Comparison of ENCODE assay signal across 19 cellular contexts in the genomic region with DNA sequence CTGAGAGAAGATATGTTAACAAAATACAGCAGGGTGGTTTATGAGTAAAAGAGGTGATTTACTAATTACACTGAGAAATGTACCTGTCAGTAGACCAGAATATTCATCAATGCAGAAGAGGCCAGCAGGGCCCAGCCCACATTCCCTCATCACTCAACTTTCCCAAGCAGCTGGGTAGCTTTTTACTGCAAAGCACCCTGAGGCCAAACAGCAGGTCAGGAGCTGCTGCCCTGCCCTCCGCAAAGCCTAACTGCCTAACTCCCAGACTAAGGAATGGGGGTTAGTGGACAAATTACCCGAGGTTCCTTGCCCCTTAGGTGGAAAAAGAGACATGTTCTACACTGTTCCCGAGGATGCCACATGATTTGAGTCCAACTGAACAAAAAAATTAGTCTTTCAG.
DNase-seq lines count a peak whose midpoint lies in the region; ATAC-seq, FAIRE-seq and TF ChIP-seq lines count a peak whose summit lies in the region.
"Had no signal": no experiment of that assay in that cellular context is flagged by ENCODE, and none has a peak within 500 bp of the region (broad histone marks: within the 10 kb centered on the region; RNA-seq: fewer than 3 reads in every experiment).

No MANE protein-coding gene starts in this region.

- CTCF ChIA-PET in K562 (lab: Yijun Ruan, JAX; ENCODE audit: low intra/inter-chr PET ratio), result no interaction called here

- H4K5ac ChIP-seq in mesendoderm (ENCODE audit: low read length), result no peak overlapping the region

- no peaks in the 10 kb centered on the region for H3K9me1 ChIP-seq in K562 (ENCODE audit: control insufficient read depth, insufficient read depth, low read length)

- TF ChIP-seq RAD21 in K562 (CRISPR knock-in tag; conservative IDR thresholded peaks at IDR 0.05 in 1 of 2, IDR thresholded peaks at IDR 0.05 in 1 of 2), result no peak

- intact Hi-C loops in left ventricle myocardium inferior (cut with micrococcal nuclease), result no loop called here
- intact Hi-C loops in Right ventricle myocardium superior (cut with DNase I), result no loop called here
- intact Hi-C loops in K562 (cut with micrococcal nuclease), result no loop called here
- intact Hi-C loops in aorta (cut with DNase I), result no loop called here
- intact Hi-C loops in transverse colon (cut with DNase I; ENCODE audit: low total_unique reads), result no loop called here

- H3K36me3 ChIP-seq in left ventricle myocardium inferior (no peaks in the 10 kb centered on the region), K562 (ENCODE audit: control insufficient read depth, insufficient read depth, low read length) (peaks cover 26% of the 10 kb centered on the region), mesendoderm (ENCODE audit: control insufficient read depth, insufficient read depth, low read length) (no peaks in the 10 kb centered on the region), aorta (ENCODE audit: control insufficient read depth in 1 of 2, insufficient read depth in 2 of 2, low read length in 1 of 2) (no peaks in the 10 kb centered on the region), transverse colon (no peaks in the 10 kb centered on the region), hepatocyte (replicated peaks; ENCODE audit: insufficient read depth, low read depth) (no peaks in the 10 kb centered on the region)

- no peak overlapping the region for H2BK15ac ChIP-seq in mesendoderm (replicated peaks; ENCODE audit: low read depth)

- H2AK5ac ChIP-seq in mesendoderm (ENCODE audit: low read length), result no peak overlapping the region

- H3K79me1 ChIP-seq in mesendoderm (ENCODE audit: low read length), result peaks cover 12% of the 10 kb centered on the region

- ATAC-seq in Right ventricle myocardium superior (ENCODE audit: poor library complexity) (no peak), K562 (peak; percentile 26; the same call in 1 of the 3 replicates), aorta (ENCODE audit: low FRiP score) (peak; percentile 36)

- no peak overlapping the region for H2AFZ ChIP-seq in K562 (ENCODE audit: low read depth, low read length)
- H2AFZ ChIP-seq in hepatocyte, result no peak overlapping the region

- no peak for TF ChIP-seq CTCF in left ventricle myocardium inferior (IDR thresholded peaks at IDR 0.05; ENCODE audit: borderline replicate concordance)
- TF ChIP-seq CTCF in K562 (IDR thresholded peaks at IDR 0.05 in 2 of 3, conservative IDR thresholded peaks at IDR 0.05 in 1 of 3; ENCODE audit: insufficient read depth in 2 of 3, low read depth in 1 of 3, low read length in 3 of 3), result no peak
- no peak for TF ChIP-seq CTCF in transverse colon (IDR thresholded peaks at IDR 0.05)
- no peak for TF ChIP-seq CTCF in GM13976 (IDR thresholded peaks at IDR 0.05; ENCODE audit: borderline replicate concordance, control extremely low read depth, extremely low read depth, insufficient read depth, missing control alignments)
- no peak for TF ChIP-seq CTCF in hepatocyte (IDR thresholded peaks at IDR 0.05; ENCODE audit: poor library complexity)

- in situ Hi-C loops in K562 (cut with MboI), result no loop called here
- in situ Hi-C loops in transverse colon (cut with MboI; ENCODE audit: low pct_ligation_motif_present in 1 of 4, low pct_unique_long_range_greater_than_20kb in 1 of 4, low sequenced_read_pairs in 3 of 4), result no loop called here
- in situ Hi-C loops in GM13976 (cut with MboI; ENCODE audit: low sequenced_read_pairs, unreplicated experiment), result no loop called here

- DNase-seq in left ventricle myocardium inferior (no peak), Right ventricle myocardium superior (no peak), K562 (ENCODE audit: extremely low read depth in 1 of 4, low spot score in 3 of 4) (no peak), mesendoderm (peak; percentile 84), aorta (no peak), transverse colon (no peak), GM13976 (ENCODE audit: low spot score) (no peak), hepatocyte (ENCODE audit: low spot score) (no peak)
- DNase-seq: activated CD4-positive, CD25-positive, alpha-beta regulatory T cell treated with anti-CD3 and anti-CD28 coated beads, Interleukin-2, amount 50 U/mL, for 72 hours; activated gamma-delta T cell; amniotic stem cell; NCI-H146; NCI-H345; NK-92 treated with Interleukin-12 subunit alpha and Interleukin-12 subunit beta, amount 100 ng/mL, for 24 hours; SHP77 had no signal

- peak overlapping the region; percentile 39 for H3K18ac ChIP-seq in mesendoderm (ENCODE audit: low read length)

- H3K9me3 ChIP-seq in left ventricle myocardium inferior (replicated peaks) (peaks cover 30% of the 10 kb centered on the region), K562 (replicated peaks; ENCODE audit: control insufficient read depth, insufficient read depth, low read depth, low read length) (no peaks in the 10 kb centered on the region; the same call in 1 of the 2 replicates), aorta (ENCODE audit: control insufficient read depth, low read length) (no peaks in the 10 kb centered on the region), transverse colon (peaks cover 0 to 2% of the 10 kb centered on the region in 2 donors), hepatocyte (ENCODE audit: low read depth) (no peaks in the 10 kb centered on the region)

- TF ChIP-seq POLR2A in K562 (conservative IDR thresholded peaks at IDR 0.05), result no peak
- TF ChIP-seq POLR2A in transverse colon (IDR thresholded peaks at IDR 0.05), result no peak

- H3K4me3 ChIP-seq in left ventricle myocardium inferior (no peak overlapping the region), K562 (no peak overlapping the region), mesendoderm (ENCODE audit: low read length) (no peak overlapping the region), aorta (ENCODE audit: low read length in 2 of 2) (no peak overlapping the region), transverse colon (no peak overlapping the region), hepatocyte (no peak overlapping the region)
- H3K4me3 ChIP-seq: skin epidermis, tibial nerve had no signal

- no peaks in the 10 kb centered on the region for H4K20me1 ChIP-seq in K562 (replicated peaks; ENCODE audit: control insufficient read depth, insufficient read depth, low read length)
- H4K20me1 ChIP-seq in hepatocyte (ENCODE audit: insufficient read depth, poor library complexity, severe bottlenecking), result peaks cover 45% of the 10 kb centered on the region

- H2BK120ac ChIP-seq in mesendoderm (ENCODE audit: low read depth, low read length), result no peak overlapping the region

- peak overlapping the region; percentile 5 for H3K56ac ChIP-seq in mesendoderm (ENCODE audit: low read length)

- H3K27ac ChIP-seq in left ventricle myocardium inferior (replicated peaks), result peak overlapping the region; percentile 28
- H3K27ac ChIP-seq in K562 (ENCODE audit: extremely low read depth, low read depth, low read length), result no peak overlapping the region
- no peak overlapping the region for H3K27ac ChIP-seq in mesendoderm (ENCODE audit: low read depth, low read length)
- peak overlapping the region in 1 of 2 donors; percentile 45 for H3K27ac ChIP-seq in aorta (ENCODE audit: low read depth in 1 of 2, low read length in 2 of 2)
- no peak overlapping the region for H3K27ac ChIP-seq in transverse colon
- no peak overlapping the region for H3K27ac ChIP-seq in hepatocyte

- no peak for FAIRE-seq in K562 (lab: Jason Lieb, UNC)
- FAIRE-seq: colon, H1 had no signal

- no peak overlapping the region for H2BK5ac ChIP-seq in mesendoderm (ENCODE audit: low read length)

- H4K8ac ChIP-seq in mesendoderm (ENCODE audit: low read depth, low read length), result no peak overlapping the region

- peaks cover 97% of the 10 kb centered on the region for H3K79me2 ChIP-seq in K562 (ENCODE audit: control insufficient read depth, insufficient read depth, low read length)
- peaks cover 78% of the 10 kb centered on the region for H3K79me2 ChIP-seq in mesendoderm (ENCODE audit: control insufficient read depth, insufficient read depth, low read length)
- peaks cover 100% of the 10 kb centered on the region for H3K79me2 ChIP-seq in hepatocyte

- WGBS in K562 (ENCODE audit: insufficient coverage, low coverage, missing lambda C conversion rate), result 84% methylated on average over 3 of the region's 3 CpGs
- no CpG with 5 or more reads among the region's 3 CpGs for WGBS in mesendoderm (ENCODE audit: extremely low coverage, insufficient coverage, low lambda C conversion rate)
- 71 to 74% methylated on average over 3 of the region's 3 CpGs for WGBS in aorta, 2 donors
- WGBS in transverse colon (ENCODE audit: low coverage in 1 of 2), 2 donors, result 85% methylated on average over 3 of the region's 3 CpGs; no CpG with 5 or more reads in 1 of the 2 donors
- 88% methylated on average over 3 of the region's 3 CpGs for WGBS in hepatocyte (ENCODE audit: low lambda C conversion rate, missing lambda C conversion rate)

- H3K4me1 ChIP-seq in left ventricle myocardium inferior (peaks cover 63% of the 10 kb centered on the region), K562 (replicated peaks in 1 of 2; ENCODE audit: control insufficient read depth in 2 of 2, insufficient read depth in 2 of 2, low read length in 2 of 2) (no peaks in the 10 kb centered on the region; a peak in 1 of 5 replicates), mesendoderm (ENCODE audit: control insufficient read depth, low read depth, low read length) (peaks cover 3% of the 10 kb centered on the region), aorta (ENCODE audit: control insufficient read depth in 1 of 2, insufficient read depth in 2 of 2, low read length in 2 of 2) (peaks cover 2 to 4% of the 10 kb centered on the region in 2 donors), transverse colon (peaks cover 0 to 33% (median 12%) of the 10 kb centered on the region in 4 donors), hepatocyte (ENCODE audit: insufficient read depth) (no peaks in the 10 kb centered on the region)

- BruUV-seq in K562 (replicated peaks; lab: Mats Ljungman, UMichigan), result no TSS peak

- TF ChIP-seq EP300 in K562 (IDR thresholded peaks at IDR 0.05; ENCODE audit: low read length), result no peak
- no peak for TF ChIP-seq EP300 in transverse colon (IDR thresholded peaks at IDR 0.05; ENCODE audit: low read depth)

- H3K4ac ChIP-seq in mesendoderm (ENCODE audit: low read depth, low read length), result no peak overlapping the region

- no peaks in the 10 kb centered on the region for H3K9me2 ChIP-seq in hepatocyte (replicated peaks; ENCODE audit: insufficient read depth)

- H3K4me2 ChIP-seq in K562 (ENCODE audit: insufficient read depth, low read length) (no peak overlapping the region), mesendoderm (ENCODE audit: low read length) (no peak overlapping the region), hepatocyte (no peak overlapping the region)

- no peaks in the 10 kb centered on the region for H3K27me3 ChIP-seq in left ventricle myocardium inferior (ENCODE audit: low read depth)
- no peaks in the 10 kb centered on the region for H3K27me3 ChIP-seq in K562 (ENCODE audit: control insufficient read depth in 2 of 2, insufficient read depth in 2 of 2, low read length in 2 of 2)
- no peaks in the 10 kb centered on the region for H3K27me3 ChIP-seq in mesendoderm (ENCODE audit: insufficient read depth, low read length, poor library complexity)
- H3K27me3 ChIP-seq in aorta (ENCODE audit: control insufficient read depth in 1 of 2, insufficient read depth in 2 of 2, low read length in 1 of 2), result no peaks in the 10 kb centered on the region
- H3K27me3 ChIP-seq in transverse colon, result no peaks in the 10 kb centered on the region
- H3K27me3 ChIP-seq in hepatocyte, result no peaks in the 10 kb centered on the region
- H3K27me3 ChIP-seq: tibial nerve had no signal

- POLR2A ChIA-PET in K562 (lab: Yijun Ruan, JAX), result no interaction called here

- no peak overlapping the region for H3K23ac ChIP-seq in mesendoderm (ENCODE audit: low read length)

- H3K9ac ChIP-seq in K562 (ENCODE audit: insufficient read depth in 1 of 2, low read depth in 2 of 2, low read length in 2 of 2) (no peak overlapping the region), mesendoderm (ENCODE audit: low read length) (peak overlapping the region; percentile 10)
